In the genomic region with DNA sequence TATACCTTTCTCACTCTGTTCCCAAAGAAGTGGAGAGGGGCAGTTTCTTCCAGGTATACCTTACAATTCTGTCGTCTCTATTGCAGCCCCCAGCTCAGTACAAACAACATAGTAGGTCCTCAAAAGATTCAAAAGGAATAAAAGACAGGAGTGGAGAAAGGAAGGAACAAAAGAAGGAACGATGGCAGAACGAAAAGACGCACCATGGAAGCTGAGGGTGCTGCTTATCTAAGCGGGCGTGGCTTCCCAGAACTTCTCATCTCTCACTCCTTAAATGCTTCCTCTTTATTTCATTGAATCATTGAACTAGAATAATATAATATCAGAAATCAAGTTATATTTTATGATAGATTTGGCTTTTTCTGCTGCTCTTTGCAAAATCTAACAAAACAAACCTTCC, we compare ENCODE assay signal across 1 cellular context.
A peak's percentile ranks its signal among the peaks of the same experiment; 100 is the strongest.
TF ChIP-seq lines count a peak whose summit lies in the region.

No MANE protein-coding gene starts in this region.

TF ChIP-seq in K562, 482 proteins besides CTCF, POLR2A, EP300 and RAD21:
- 0 out of 4 replicates have a peak, but pooled peaks of 1 of the 2 experiments have one; percentile 0 for TF ChIP-seq MNT (conservative IDR thresholded peaks at IDR 0.05)
- TF ChIP-seq, protein P1, sequence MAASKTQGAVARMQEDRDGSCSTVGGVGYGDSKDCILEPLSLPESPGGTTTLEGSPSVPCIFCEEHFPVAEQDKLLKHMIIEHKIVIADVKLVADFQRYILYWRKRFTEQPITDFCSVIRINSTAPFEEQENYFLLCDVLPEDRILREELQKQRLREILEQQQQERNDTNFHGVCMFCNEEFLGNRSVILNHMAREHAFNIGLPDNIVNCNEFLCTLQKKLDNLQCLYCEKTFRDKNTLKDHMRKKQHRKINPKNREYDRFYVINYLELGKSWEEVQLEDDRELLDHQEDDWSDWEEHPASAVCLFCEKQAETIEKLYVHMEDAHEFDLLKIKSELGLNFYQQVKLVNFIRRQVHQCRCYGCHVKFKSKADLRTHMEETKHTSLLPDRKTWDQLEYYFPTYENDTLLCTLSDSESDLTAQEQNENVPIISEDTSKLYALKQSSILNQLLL (CRISPR knock-in tag; IDR thresholded peaks at IDR 0.05; ENCODE audit: borderline replicate concordance) = no peak
